8 cellular contexts compared by ENCODE assay signal in genomic region chr17:60102632-60103047, GRCh38. TPM values are rescaled to one million over a fixed set of nuclear protein-coding genes. Genes with fewer than 3 reads are reported as not detected.
DNase-seq lines count a peak whose midpoint lies in the region; ATAC-seq and TF ChIP-seq lines count a peak whose summit lies in the region.

No MANE protein-coding gene starts in this region.

- TF ChIP-seq POLR2A in NB4 (IDR thresholded peaks at IDR 0.05; ENCODE audit: extremely low read depth, insufficient read length) = no peak
- no peak for TF ChIP-seq POLR2A in testis (IDR thresholded peaks at IDR 0.05)

- H3K27me3 ChIP-seq in testis = no peaks in the 10 kb centered on the region

- H3K4me1 ChIP-seq in testis = no peaks in the 10 kb centered on the region

- H3K27ac Mint-ChIP-seq in activated naive CD4-positive, alpha-beta T cell treated with anti-CD3 and anti-CD28 coated beads for 36 hours = no peak overlapping the region

- no peaks in the 10 kb centered on the region for H3K36me3 ChIP-seq in testis (ENCODE audit: low read depth, missing control alignments)

- H3K4me1 Mint-ChIP-seq in activated naive CD4-positive, alpha-beta T cell treated with anti-CD3 and anti-CD28 coated beads for 36 hours (ENCODE audit: low read depth) = peaks cover 11% of the 10 kb centered on the region

- H3K27ac ChIP-seq in testis = peak overlapping the region in 1 of 2 donors; percentile 61

- intact Hi-C loops in activated naive CD4-positive, alpha-beta T cell treated with anti-CD3 and anti-CD28 coated beads for 36 hours (cut with micrococcal nuclease) = loop anchor here (10.0 kb wide), 2 partner anchors 208 to 348 kb away; partner anchors contain the start of genes RPS6KB1 and TUBD1
- intact Hi-C loops in testis (cut with DNase I; ENCODE audit: low total_unique reads) = no loop called here

- CTCF ChIA-PET in activated naive CD4-positive, alpha-beta T cell treated with anti-CD3 and anti-CD28 coated beads for 36 hours (lab: Charles Lee) = interaction anchor here (0.6 kb wide), 1 partner anchor 107 kb away, joined by 4 read pairs; no protein-coding TSS in a partner anchor

- no peak for ATAC-seq in HG02763 (IDR thresholded peaks at IDR 0.05; ENCODE audit: unreplicated experiment)

- peak overlapping the region; percentile 75 for H3K4me3 Mint-ChIP-seq in activated naive CD4-positive, alpha-beta T cell treated with anti-CD3 and anti-CD28 coated beads for 36 hours

- peaks cover 14% of the 10 kb centered on the region for H3K27me3 Mint-ChIP-seq in activated naive CD4-positive, alpha-beta T cell treated with anti-CD3 and anti-CD28 coated beads for 36 hours (ENCODE audit: low read depth)

- H3K9me3 Mint-ChIP-seq in activated naive CD4-positive, alpha-beta T cell treated with anti-CD3 and anti-CD28 coated beads for 36 hours = no peaks in the 10 kb centered on the region

- H3K9me3 ChIP-seq in testis = no peaks in the 10 kb centered on the region

- DNase-seq in GM12865 (ENCODE audit: low read depth) (peak; percentile 21), NB4 (ENCODE audit: low read depth) (peak; percentile 44), hepatic stellate cell (ENCODE audit: low spot score) (peak; percentile 38), testis (peak; percentile 17), NCI-H2171 treated with DMSO at 0.1 percent for 48 hours (lab: John Stamatoyannopoulos, UW) (no peak), NCI-H446 treated with DMSO at 0.1 percent for 48 hours (lab: John Stamatoyannopoulos, UW) (no peak)
- peak; percentile 62 for DNase-seq in activated naive CD4-positive, alpha-beta T cell treated with anti-CD3 and anti-CD28 coated beads for 36 hours

- H3K36me3 Mint-ChIP-seq in activated naive CD4-positive, alpha-beta T cell treated with anti-CD3 and anti-CD28 coated beads for 36 hours (ENCODE audit: low read depth) = no peaks in the 10 kb centered on the region

- H3K4me3 ChIP-seq in GM12865 (ENCODE audit: low read depth, low read length) (peak overlapping the region; percentile 31; the same call in 1 of the 2 replicates), NB4 (ENCODE audit: low read depth, low read length) (no peak overlapping the region), testis (peak overlapping the region; percentile 26 to 31)

- TF ChIP-seq CTCF in GM12865 (IDR thresholded peaks at IDR 0.05; ENCODE audit: insufficient read depth, low read depth, low read length, missing control alignments) = no peak
- TF ChIP-seq CTCF in NB4 (IDR thresholded peaks at IDR 0.05; ENCODE audit: low read depth, low read length) = no peak
- TF ChIP-seq CTCF in testis (IDR thresholded peaks at IDR 0.05) = no peak

- WGBS in testis, 2 donors = 5 to 9% methylated on average over 19 of the region's 19 CpGs

RNA-seq across cellular contexts. Expression of gene HEATR6, which starts 23.9 kb away (rescaled TPM):
- total RNA-seq in activated naive CD4-positive, alpha-beta T cell treated with anti-CD3 and anti-CD28 coated beads for 36 hours = 10 to 100 TPM; 19.3 to 22.9 TPM
- total RNA-seq in testis = 10 to 100 TPM; 33.7 to 53.8 TPM
- 14.7 TPM for polyA plus RNA-seq in testis (ENCODE audit: insufficient read depth, low read depth, low replicate concordance)

RNA-seq across cellular contexts. Expression of gene CA4, which starts 47.1 kb away (rescaled TPM):
- total RNA-seq in activated naive CD4-positive, alpha-beta T cell treated with anti-CD3 and anti-CD28 coated beads for 36 hours = not detected
- total RNA-seq in testis = 1 to 10 TPM; 2.5 to 3.1 TPM
- 0.94 TPM for polyA plus RNA-seq in testis (ENCODE audit: insufficient read depth, low read depth, low replicate concordance)

Comparison
In these comparisons a context has a peak if more than half of its experiments do, and no peak if none do; other contexts are left out.
1. DNase-seq: peak in GM12865 (single experiment), NB4 (single experiment), activated naive CD4-positive, alpha-beta T cell treated with anti-CD3 and anti-CD28 coated beads for 36 hours (single experiment), hepatic stellate cell (single experiment) and testis (single experiment); none in NCI-H2171 treated with DMSO at 0.1 percent for 48 hours (single experiment) and NCI-H446 treated with DMSO at 0.1 percent for 48 hours (single experiment).